23 cellular contexts compared by ENCODE assay signal in genomic region chr3:25821746-25822573, GRCh38.
"Had no signal": no experiment of that assay in that cellular context is flagged by ENCODE, and none has a peak within 500 bp of the region (broad histone marks: within the 10 kb centered on the region; RNA-seq: fewer than 3 reads in every experiment).

No MANE protein-coding gene starts in this region.

- H3K9ac ChIP-seq: neural progenitor cell had no signal

- H3K4me3 ChIP-seq: left ventricle myocardium inferior, lung, neural progenitor cell, ovary, right atrium auricular region, spleen, suprapubic skin, thoracic aorta, tibial artery, upper lobe of right lung had no signal

- H3K27me3 ChIP-seq: neural progenitor cell, ovary, right atrium auricular region, spleen, suprapubic skin, tibial artery, upper lobe of right lung had no signal

- H3K4me1 ChIP-seq: left ventricle myocardium inferior, neural progenitor cell, right atrium auricular region, tibial artery, upper lobe of right lung had no signal

- H3K27ac ChIP-seq: left ventricle myocardium inferior, neural progenitor cell, ovary, right atrium auricular region, spleen, suprapubic skin, thoracic aorta, tibial artery, upper lobe of right lung had no signal

- H3K4me2 ChIP-seq: neural progenitor cell had no signal

- H3K9me3 ChIP-seq: left ventricle myocardium inferior, ovary, right atrium auricular region, spleen, suprapubic skin, thoracic aorta, tibial artery, upper lobe of right lung had no signal

- H3K36me3 ChIP-seq: left ventricle myocardium inferior, neural progenitor cell, ovary, right atrium auricular region, spleen, suprapubic skin, thoracic aorta, tibial artery, upper lobe of right lung had no signal

- ATAC-seq: natural killer cell; sciatic nerve; stimulated activated effector memory CD8-positive, alpha-beta T cell treated with anti-CD3 and anti-CD28 coated beads, Interleukin-12 subunit alpha, Interleukin-12 subunit beta, amount 100 ng/mL, for 72 hours; upper lobe of right lung had no signal

- H2AFZ ChIP-seq: neural progenitor cell had no signal

- FAIRE-seq: keratinocyte, small intestine, urothelium cell line had no signal

- DNase-seq: hippocampal formation; kidney glomerular epithelial cell; left ventricle myocardium inferior; naive B cell; natural killer cell; nephron progenitor cell; ovary; small intestine; spleen; stimulated activated CD4-positive, alpha-beta T cell treated with anti-CD3 and anti-CD28 coated beads, Interleukin-4, amount 100 ng/mL, for 24 hours; stimulated activated naive CD4-positive, alpha-beta T cell; tibial artery; trophoblast cell; upper lobe of right lung had no signal
